10 cellular contexts compared by ENCODE assay signal in the genomic region with DNA sequence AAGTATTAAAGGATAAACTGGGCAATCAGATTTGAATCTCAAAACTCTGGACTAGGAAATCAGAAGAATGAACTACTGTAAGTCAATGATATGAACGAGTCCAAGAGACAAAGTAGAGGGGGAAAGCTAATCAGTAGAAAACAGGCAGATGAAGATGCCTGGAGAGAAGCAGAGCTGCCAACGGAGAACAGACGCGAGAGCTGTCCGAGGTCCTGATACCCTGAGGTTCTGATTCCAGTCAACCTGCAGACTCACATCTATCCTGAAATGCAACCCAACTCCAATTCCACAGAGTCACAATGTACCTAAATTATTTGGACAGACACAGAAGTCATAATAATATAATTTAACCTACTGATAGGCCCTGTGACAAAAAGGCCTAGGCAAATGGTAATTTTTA. TPM values are rescaled to one million over a fixed set of nuclear protein-coding genes. Genes with fewer than 3 reads are reported as not detected.
A peak's percentile ranks its signal among the peaks of the same experiment; 100 is the strongest.
DNase-seq lines count a peak whose midpoint lies in the region; ATAC-seq and TF ChIP-seq lines count a peak whose summit lies in the region.
"Had no signal": no experiment of that assay in that cellular context is flagged by ENCODE, and none has a peak within 500 bp of the region (broad histone marks: within the 10 kb centered on the region; RNA-seq: fewer than 3 reads in every experiment).

No MANE protein-coding gene starts in this region.

- POLR2A ChIA-PET in activated CD4-positive, alpha-beta memory T cell treated with anti-CD3 and anti-CD28 coated beads for 36 hours (lab: Charles Lee): interaction anchor here (0.6 kb wide), 1 partner anchor 436 kb away, joined by 3 read pairs; no protein-coding TSS in a partner anchor

- no CpG with 5 or more reads among the region's 5 CpGs for WGBS in iPS DF 6.9 (ENCODE audit: insufficient coverage, insufficient read length)
- WGBS in smooth muscle cell (ENCODE audit: low lambda C conversion rate): 7% methylated on average over 5 of the region's 5 CpGs

- DNase-seq in Caki2 (ENCODE audit: low read depth): peak; percentile 3
- DNase-seq in HFFc6: peak; percentile 10
- DNase-seq in activated CD4-positive, alpha-beta memory T cell treated with anti-CD3 and anti-CD28 coated beads for 36 hours: peak; percentile 29
- peak; percentile 52 for DNase-seq in iPS DF 6.9 (ENCODE audit: low read depth, low spot score)
- no peak for DNase-seq in smooth muscle cell (lab: John Stamatoyannopoulos, UW; ENCODE audit: unreplicated experiment)
- no peak for DNase-seq in activated T-helper 2 cell treated with anti-CD3 and anti-CD28 coated beads, Interferon-gamma antibody, Interleukin-2, Interleukin-4, amounts not matched to agents 10 μg/mL and 5 μg/mL and 100 μg/mL, durations not matched to agents 14 hours and 24 hours and 36 hours (ENCODE audit: low spot score)

- intact Hi-C loops in activated CD4-positive, alpha-beta memory T cell treated with anti-CD3 and anti-CD28 coated beads for 36 hours (cut with micrococcal nuclease): no loop called here
- intact Hi-C loops in activated T-helper 2 cell treated with anti-CD3 and anti-CD28 coated beads, Interferon-gamma antibody, Interleukin-2, Interleukin-4, amounts not matched to agents 10 μg/mL and 5 μg/mL and 100 μg/mL, durations not matched to agents 14 hours and 24 hours and 36 hours (cut with micrococcal nuclease): no loop called here

- H3K27me3 Mint-ChIP-seq in HFFc6 (ENCODE audit: insufficient read depth): peaks cover under 1% of the 10 kb centered on the region; the same call in 1 of the 2 replicates
- H3K27me3 Mint-ChIP-seq in activated CD4-positive, alpha-beta memory T cell treated with anti-CD3 and anti-CD28 coated beads for 36 hours: no peaks in the 10 kb centered on the region
- H3K27me3 Mint-ChIP-seq in activated T-helper 2 cell treated with anti-CD3 and anti-CD28 coated beads, Interferon-gamma antibody, Interleukin-2, Interleukin-4, amounts not matched to agents 10 μg/mL and 5 μg/mL and 100 μg/mL, durations not matched to agents 14 hours and 24 hours and 36 hours (ENCODE audit: low read depth): no peaks in the 10 kb centered on the region

- H3K4me1 ChIP-seq in iPS DF 6.9 (ENCODE audit: control insufficient read depth, insufficient read depth, low read length): no peaks in the 10 kb centered on the region
- no peaks in the 10 kb centered on the region for H3K4me1 ChIP-seq in smooth muscle cell (ENCODE audit: low read depth)
- H3K4me1 ChIP-seq: esophagus muscularis mucosa had no signal

- TF ChIP-seq CTCF in HFFc6 (IDR thresholded peaks at IDR 0.05) (no peak), smooth muscle cell (IDR thresholded peaks at IDR 0.05; ENCODE audit: borderline replicate concordance, insufficient read depth, poor library complexity, severe bottlenecking) (no peak)

- H3K9me3 Mint-ChIP-seq in HFFc6: no peaks in the 10 kb centered on the region
- no peaks in the 10 kb centered on the region for H3K9me3 Mint-ChIP-seq in activated CD4-positive, alpha-beta memory T cell treated with anti-CD3 and anti-CD28 coated beads for 36 hours
- no peaks in the 10 kb centered on the region for H3K9me3 Mint-ChIP-seq in activated T-helper 2 cell treated with anti-CD3 and anti-CD28 coated beads, Interferon-gamma antibody, Interleukin-2, Interleukin-4, amounts not matched to agents 10 μg/mL and 5 μg/mL and 100 μg/mL, durations not matched to agents 14 hours and 24 hours and 36 hours

- H3K9me3 ChIP-seq in iPS DF 6.9 (ENCODE audit: control insufficient read depth, insufficient read depth, low read length) (no peaks in the 10 kb centered on the region), smooth muscle cell (replicated peaks; ENCODE audit: low read depth) (no peaks in the 10 kb centered on the region)
- H3K9me3 ChIP-seq: esophagus muscularis mucosa had no signal

- H3K9ac ChIP-seq in smooth muscle cell (ENCODE audit: low read depth): no peak overlapping the region

- no peaks in the 10 kb centered on the region for H3K4me1 Mint-ChIP-seq in HFFc6 (ENCODE audit: low read depth)
- H3K4me1 Mint-ChIP-seq in activated CD4-positive, alpha-beta memory T cell treated with anti-CD3 and anti-CD28 coated beads for 36 hours (ENCODE audit: low read depth): no peaks in the 10 kb centered on the region
- H3K4me1 Mint-ChIP-seq in activated T-helper 2 cell treated with anti-CD3 and anti-CD28 coated beads, Interferon-gamma antibody, Interleukin-2, Interleukin-4, amounts not matched to agents 10 μg/mL and 5 μg/mL and 100 μg/mL, durations not matched to agents 14 hours and 24 hours and 36 hours (ENCODE audit: low read depth): no peaks in the 10 kb centered on the region

- no peak overlapping the region for H3K27ac Mint-ChIP-seq in HFFc6
- no peak overlapping the region for H3K27ac Mint-ChIP-seq in activated CD4-positive, alpha-beta memory T cell treated with anti-CD3 and anti-CD28 coated beads for 36 hours
- H3K27ac Mint-ChIP-seq in activated T-helper 2 cell treated with anti-CD3 and anti-CD28 coated beads, Interferon-gamma antibody, Interleukin-2, Interleukin-4, amounts not matched to agents 10 μg/mL and 5 μg/mL and 100 μg/mL, durations not matched to agents 14 hours and 24 hours and 36 hours: no peak overlapping the region

- no peak overlapping the region for H2AFZ ChIP-seq in smooth muscle cell (ENCODE audit: low read depth)

- H4K20me1 ChIP-seq in smooth muscle cell (ENCODE audit: low read depth): no peaks in the 10 kb centered on the region

- CTCF ChIA-PET in activated CD4-positive, alpha-beta memory T cell treated with anti-CD3 and anti-CD28 coated beads for 36 hours (lab: Charles Lee): no interaction called here

- ATAC-seq in HG02571 (IDR thresholded peaks at IDR 0.05; ENCODE audit: unreplicated experiment): no peak
- ATAC-seq in GM21423 (IDR thresholded peaks at IDR 0.05; ENCODE audit: unreplicated experiment): no peak
- ATAC-seq: right cardiac atrium had no signal

- H3K4me3 Mint-ChIP-seq in HFFc6: no peak overlapping the region
- H3K4me3 Mint-ChIP-seq in activated CD4-positive, alpha-beta memory T cell treated with anti-CD3 and anti-CD28 coated beads for 36 hours: no peak overlapping the region
- no peak overlapping the region for H3K4me3 Mint-ChIP-seq in activated T-helper 2 cell treated with anti-CD3 and anti-CD28 coated beads, Interferon-gamma antibody, Interleukin-2, Interleukin-4, amounts not matched to agents 10 μg/mL and 5 μg/mL and 100 μg/mL, durations not matched to agents 14 hours and 24 hours and 36 hours (ENCODE audit: low read depth)

- in situ Hi-C loops in Caki2 (cut with HindIII; ENCODE audit: low pct_unique_long_range_greater_than_20kb, low sequenced_read_pairs): no loop called here

- H3K36me3 Mint-ChIP-seq in HFFc6 (ENCODE audit: low read depth): no peaks in the 10 kb centered on the region
- no peaks in the 10 kb centered on the region for H3K36me3 Mint-ChIP-seq in activated CD4-positive, alpha-beta memory T cell treated with anti-CD3 and anti-CD28 coated beads for 36 hours
- H3K36me3 Mint-ChIP-seq in activated T-helper 2 cell treated with anti-CD3 and anti-CD28 coated beads, Interferon-gamma antibody, Interleukin-2, Interleukin-4, amounts not matched to agents 10 μg/mL and 5 μg/mL and 100 μg/mL, durations not matched to agents 14 hours and 24 hours and 36 hours (ENCODE audit: low read depth): no peaks in the 10 kb centered on the region

- H3K27me3 ChIP-seq in iPS DF 6.9 (ENCODE audit: control insufficient read depth, insufficient read depth, low read length): no peaks in the 10 kb centered on the region
- H3K27me3 ChIP-seq in smooth muscle cell (ENCODE audit: low read depth): no peaks in the 10 kb centered on the region
- H3K27me3 ChIP-seq: esophagus muscularis mucosa had no signal

- H3K27ac ChIP-seq in iPS DF 6.9 (ENCODE audit: low read length) (no peak overlapping the region), smooth muscle cell (ENCODE audit: low read depth) (no peak overlapping the region)
- H3K27ac ChIP-seq: esophagus muscularis mucosa had no signal

- no peaks in the 10 kb centered on the region for H3K79me2 ChIP-seq in smooth muscle cell (ENCODE audit: low read depth)

- no peak overlapping the region for H3K4me2 ChIP-seq in smooth muscle cell

- no peak overlapping the region for H3K4me3 ChIP-seq in iPS DF 6.9 (ENCODE audit: low read length)
- no peak overlapping the region for H3K4me3 ChIP-seq in smooth muscle cell
- H3K4me3 ChIP-seq: esophagus muscularis mucosa had no signal

- H3F3A ChIP-seq in smooth muscle cell (ENCODE audit: low read depth): no peaks in the 10 kb centered on the region

- H3K36me3 ChIP-seq in iPS DF 6.9 (ENCODE audit: control insufficient read depth, insufficient read depth, low read length): no peaks in the 10 kb centered on the region
- no peaks in the 10 kb centered on the region for H3K36me3 ChIP-seq in smooth muscle cell (ENCODE audit: low read depth)
- H3K36me3 ChIP-seq: esophagus muscularis mucosa had no signal

RNA-seq across cellular contexts. Expression of a gene that starts 33.5 kb away (rescaled TPM):
- total RNA-seq in Caki2 (2014; rRNA removed; shearing (Covaris generic); ENCODE audit: low replicate concordance): 0.98 TPM in 1 of 2 replicates, not detected in the other
- 1 to 10 TPM; 1.5 to 2.4 (median 2.1) TPM for total RNA-seq in HFFc6 (2021; fragmentation: NEBNext Ultra II Directional; extraction: Animal tissue kit (Norgen Biotek cat#: 25700))
- not detected for total RNA-seq in activated CD4-positive, alpha-beta memory T cell treated with anti-CD3 and anti-CD28 coated beads for 36 hours
- not detected in 2 replicates for total RNA-seq in smooth muscle cell
- polyA plus RNA-seq in smooth muscle cell: 0.16 TPM in 1 of 2 replicates, not detected in the other
- total RNA-seq in activated T-helper 2 cell treated with anti-CD3 and anti-CD28 coated beads, Interferon-gamma antibody, Interleukin-2, Interleukin-4, amounts not matched to agents 10 μg/mL and 5 μg/mL and 100 μg/mL, durations not matched to agents 14 hours and 24 hours and 36 hours: not detected in 2 replicates
- total RNA-seq: right cardiac atrium had no signal

Comparison
In these comparisons a context has a peak if more than half of its experiments do, and no peak if none do; other contexts are left out.
1. DNase-seq: peak in Caki2 (single experiment), HFFc6 (single experiment), activated CD4-positive, alpha-beta memory T cell treated with anti-CD3 and anti-CD28 coated beads for 36 hours (single experiment) and iPS DF 6.9 (single experiment); none in smooth muscle cell (single experiment) and activated T-helper 2 cell treated with anti-CD3 and anti-CD28 coated beads, Interferon-gamma antibody, Interleukin-2, Interleukin-4, amounts not matched to agents 10 μg/mL and 5 μg/mL and 100 μg/mL, durations not matched to agents 14 hours and 24 hours and 36 hours (single experiment).